Comparison of ENCODE assay signal across 16 cellular contexts in the genomic region with DNA sequence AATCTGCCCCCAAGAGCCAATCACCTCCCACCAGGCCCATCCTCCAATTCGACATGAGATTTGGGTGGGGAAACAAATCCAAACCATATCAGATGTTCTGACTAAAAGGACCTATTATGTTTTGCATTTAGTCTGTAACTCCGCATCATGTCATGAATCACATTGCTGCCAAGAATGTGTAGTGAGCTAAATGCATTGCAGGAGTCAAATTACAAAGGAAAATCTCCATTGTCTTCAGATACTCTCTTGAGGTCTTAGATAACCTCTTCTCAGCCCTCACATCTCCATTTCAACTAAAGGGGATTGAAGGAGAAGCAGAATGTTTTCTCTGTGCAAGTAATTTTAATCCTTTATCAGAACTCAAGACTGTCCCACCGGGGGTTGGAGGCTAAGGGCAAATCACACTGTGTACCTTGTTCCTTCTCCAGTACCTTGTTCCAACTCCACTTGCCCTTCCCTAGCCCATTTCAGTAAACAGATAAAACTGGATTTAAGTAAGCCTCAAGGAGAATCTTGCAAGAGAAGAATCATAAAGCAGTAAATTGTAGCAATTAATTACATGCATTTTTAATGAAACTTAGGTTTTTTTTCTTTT. TPM values are rescaled to one million over a fixed set of nuclear protein-coding genes. Genes with fewer than 3 reads are reported as not detected.
DNase-seq lines count a peak whose midpoint lies in the region; ATAC-seq and TF ChIP-seq lines count a peak whose summit lies in the region.
"Had no signal": no experiment of that assay in that cellular context is flagged by ENCODE, and none has a peak within 500 bp of the region (broad histone marks: within the 10 kb centered on the region; RNA-seq: fewer than 3 reads in every experiment).

No MANE protein-coding gene starts in this region.

- WGBS in prostate gland = 40% methylated on average over 3 of the region's 3 CpGs

- ATAC-seq in SK-N-SH treated with all-trans-retinoic acid at 6 μM for 48 hours (peak; percentile 90), HG03521 (IDR thresholded peaks at IDR 0.05; ENCODE audit: unreplicated experiment) (no peak)
- ATAC-seq: HepG2, upper lobe of right lung had no signal

- H3K36me3 ChIP-seq in A673 (ENCODE audit: insufficient read depth, low read length, poor library complexity, severe bottlenecking) = no peaks in the 10 kb centered on the region
- H3K36me3 ChIP-seq in HEK293 (ENCODE audit: control insufficient read depth in 2 of 2, insufficient read depth in 1 of 2, low read length in 2 of 2) = no peaks in the 10 kb centered on the region
- no peaks in the 10 kb centered on the region for H3K36me3 ChIP-seq in prostate gland
- H3K36me3 ChIP-seq: ascending aorta, BLaER1, upper lobe of right lung had no signal

- H3K4me3 ChIP-seq in A673 (ENCODE audit: low read depth, low read length, poor library complexity, severe bottlenecking) (no peak overlapping the region), HEK293 (ENCODE audit: low read depth, low read length) (no peak overlapping the region), fibroblast of villous mesenchyme (ENCODE audit: low read depth, low read length) (no peak overlapping the region), prostate gland (no peak overlapping the region)
- H3K4me3 ChIP-seq: ascending aorta, BLaER1, upper lobe of right lung had no signal

- TF ChIP-seq CTCF in A673 (conservative IDR thresholded peaks at IDR 0.05; ENCODE audit: low read depth, low read length) (no peak), HEK293 (tag by site-specific recombination; IDR thresholded peaks at IDR 0.05) (no peak), fibroblast of villous mesenchyme (IDR thresholded peaks at IDR 0.05; ENCODE audit: insufficient read depth, low read depth, low read length) (no peak), prostate gland (IDR thresholded peaks at IDR 0.05) (no peak)

- CTCF ChIA-PET in A673 (lab: Charles Lee) (no interaction called here), HEK293 (lab: Yijun Ruan, JAX) (interaction anchor here (0.9 kb wide), 1 partner anchor 401 kb away, joined by 4 read pairs; no protein-coding TSS in a partner anchor)

- BruUV-seq in A673 (replicated peaks; lab: Mats Ljungman, UMichigan) = no TSS peak

- no peak overlapping the region for H3K27ac ChIP-seq in A673 (ENCODE audit: low read depth, low read length, poor library complexity, severe bottlenecking)
- no peak overlapping the region for H3K27ac ChIP-seq in HEK293 (ENCODE audit: extremely low read depth, low read depth, low read length)
- no peak overlapping the region for H3K27ac ChIP-seq in prostate gland
- H3K27ac ChIP-seq: ascending aorta, BLaER1, upper lobe of right lung had no signal

- intact Hi-C loops in A673 (cut with micrococcal nuclease; ENCODE audit: unreplicated experiment) = no loop called here
- intact Hi-C loops in prostate gland (cut with DNase I) = no loop called here

- POLR2A ChIA-PET in A673 (lab: Charles Lee; ENCODE audit: low non-redundant PET) (no interaction called here), HEK293 (lab: Yijun Ruan, JAX) (no interaction called here)

- no peak for TF ChIP-seq POLR2A in erythroblast (IDR thresholded peaks at IDR 0.05; ENCODE audit: low read length)
- no peak for TF ChIP-seq POLR2A in prostate gland (IDR thresholded peaks at IDR 0.05)

- H3K9me3 ChIP-seq in A673 (ENCODE audit: low read depth, low read length, poor library complexity, severe bottlenecking) = no peaks in the 10 kb centered on the region
- no peaks in the 10 kb centered on the region for H3K9me3 ChIP-seq in HEK293 (ENCODE audit: control insufficient read depth, insufficient read depth, low read depth, low read length)
- H3K9me3 ChIP-seq in prostate gland = no peaks in the 10 kb centered on the region
- H3K9me3 ChIP-seq: ascending aorta, BLaER1, upper lobe of right lung had no signal

- H3K27me3 ChIP-seq in A673 (replicated peaks; ENCODE audit: insufficient read depth, low read depth, low read length, poor library complexity) = no peaks in the 10 kb centered on the region
- H3K27me3 ChIP-seq in prostate gland (replicated peaks; ENCODE audit: insufficient read depth) = no peaks in the 10 kb centered on the region
- H3K27me3 ChIP-seq: ascending aorta, BLaER1, upper lobe of right lung had no signal

- no peaks in the 10 kb centered on the region for H3K4me1 ChIP-seq in A673 (ENCODE audit: insufficient read depth, low read length, poor library complexity, severe bottlenecking)
- H3K4me1 ChIP-seq in HEK293 (ENCODE audit: control insufficient read depth, insufficient read depth, low read length) = no peaks in the 10 kb centered on the region
- H3K4me1 ChIP-seq in prostate gland (replicated peaks) = no peaks in the 10 kb centered on the region
- H3K4me1 ChIP-seq: ascending aorta, BLaER1, upper lobe of right lung had no signal

- peak; percentile 48 for DNase-seq in A673 (ENCODE audit: low spot score)
- DNase-seq in fibroblast of villous mesenchyme (ENCODE audit: low read depth) = peak; percentile 33
- DNase-seq in NCI-H1048 (lab: John Stamatoyannopoulos, UW) = no peak
- no peak for DNase-seq in erythroblast (lab: John Stamatoyannopoulos, UW)
- no peak for DNase-seq in prostate gland (ENCODE audit: low spot score)
- DNase-seq: activated CD8-positive, alpha-beta memory T cell treated with anti-CD3 and anti-CD28 coated beads, Interleukin-2, amount 50 U/mL, for 48 hours; NCI-H187; RPMI8226; small intestine; upper lobe of right lung had no signal

TF ChIP-seq in HEK293, 187 proteins besides CTCF, POLR2A, EP300 and RAD21 (continues in another document):
- no peak for TF ChIP-seq ZNF768 (tag by site-specific recombination; IDR thresholded peaks at IDR 0.05)

TF ChIP-seq in SK-N-SH treated with all-trans-retinoic acid at 6 μM for 48 hours, 23 proteins besides CTCF, POLR2A, EP300 and RAD21:
- TF ChIP-seq RARB (CRISPR knock-in tag; IDR thresholded peaks at IDR 0.05) (no peak), ZNF8 (CRISPR knock-in tag; IDR thresholded peaks at IDR 0.05) (no peak), PPARA (CRISPR knock-in tag; IDR thresholded peaks at IDR 0.05; ENCODE audit: borderline replicate concordance) (no peak), ESRRG (CRISPR knock-in tag; IDR thresholded peaks at IDR 0.05) (no peak), ZNF565 (CRISPR knock-in tag; conservative IDR thresholded peaks at IDR 0.05; ENCODE audit: low read depth) (no peak), ZNF70 (CRISPR knock-in tag; IDR thresholded peaks at IDR 0.05) (no peak)
- TF ChIP-seq, protein P1, sequence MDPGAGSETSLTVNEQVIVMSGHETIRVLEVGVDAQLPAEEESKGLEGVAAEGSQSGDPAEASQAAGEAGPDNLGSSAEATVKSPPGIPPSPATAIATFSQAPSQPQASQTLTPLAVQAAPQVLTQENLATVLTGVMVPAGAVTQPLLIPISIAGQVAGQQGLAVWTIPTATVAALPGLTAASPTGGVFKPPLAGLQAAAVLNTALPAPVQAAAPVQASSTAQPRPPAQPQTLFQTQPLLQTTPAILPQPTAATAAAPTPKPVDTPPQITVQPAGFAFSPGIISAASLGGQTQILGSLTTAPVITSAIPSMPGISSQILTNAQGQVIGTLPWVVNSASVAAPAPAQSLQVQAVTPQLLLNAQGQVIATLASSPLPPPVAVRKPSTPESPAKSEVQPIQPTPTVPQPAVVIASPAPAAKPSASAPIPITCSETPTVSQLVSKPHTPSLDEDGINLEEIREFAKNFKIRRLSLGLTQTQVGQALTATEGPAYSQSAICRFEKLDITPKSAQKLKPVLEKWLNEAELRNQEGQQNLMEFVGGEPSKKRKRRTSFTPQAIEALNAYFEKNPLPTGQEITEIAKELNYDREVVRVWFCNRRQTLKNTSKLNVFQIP (CRISPR knock-in tag; IDR thresholded peaks at IDR 0.05; ENCODE audit: borderline replicate concordance, low read depth) = no peak

RNA-seq across cellular contexts. Expression of gene EXTL2, which starts 34.1 kb away (rescaled TPM):
- total RNA-seq in A673 (2021) = 23.1 and 24.1 TPM in 2 replicates
- 22.5 and 30.7 TPM in 2 replicates for total RNA-seq in fibroblast of villous mesenchyme
- total RNA-seq in prostate gland = 10 to 100 TPM; 11.8 to 17.5 TPM

RNA-seq across cellular contexts. Expression of gene SLC30A7, which starts 35.4 kb away (rescaled TPM):
- total RNA-seq in A673 (2021) (31.2 and 31.4 TPM in 2 replicates), fibroblast of villous mesenchyme (52.5 and 90.7 TPM in 2 replicates), prostate gland (10 to 100 TPM; 19.8 to 31.0 TPM)

Comparison
In these comparisons a context has a peak if more than half of its experiments do, and no peak if none do; other contexts are left out.
1. DNase-seq: peak in A673 (single experiment) and fibroblast of villous mesenchyme (single experiment); none in NCI-H1048 (single experiment), erythroblast (0 of 2) and prostate gland (single experiment).